In the genomic region with DNA sequence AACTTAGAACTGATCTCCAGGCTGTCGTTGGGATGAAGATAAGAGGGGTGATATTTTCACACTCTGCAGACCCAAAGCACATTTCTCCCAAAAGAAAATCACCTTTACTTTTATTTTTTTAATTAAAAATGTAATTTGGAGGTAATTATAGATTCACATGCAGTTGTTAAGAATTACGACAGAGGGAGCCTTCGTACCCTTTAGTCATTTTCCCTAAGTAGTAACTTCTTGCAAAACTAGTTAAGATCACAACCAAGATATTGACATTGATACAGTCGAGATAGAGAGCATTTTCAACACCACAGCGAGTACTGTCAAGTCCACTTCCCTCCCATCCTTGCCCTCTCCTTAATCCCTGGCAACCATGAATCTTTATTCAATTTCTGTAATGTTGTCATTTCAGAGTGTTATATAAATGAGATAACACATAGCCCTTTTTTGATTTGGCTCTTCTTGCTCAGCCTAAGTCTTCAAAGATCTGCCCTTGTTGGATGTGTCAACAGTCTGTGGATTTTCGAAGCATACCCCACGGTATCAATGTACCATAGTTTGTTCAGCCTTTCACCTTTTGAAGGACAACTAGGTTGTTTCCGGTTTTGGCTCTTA, we compare ENCODE assay signal across 10 cellular contexts. TPM values are rescaled to one million over a fixed set of nuclear protein-coding genes. Genes with fewer than 3 reads are reported as not detected.
DNase-seq lines count a peak whose midpoint lies in the region; ATAC-seq, FAIRE-seq and TF ChIP-seq lines count a peak whose summit lies in the region.
"Had no signal": no experiment of that assay in that cellular context is flagged by ENCODE, and none has a peak within 500 bp of the region (broad histone marks: within the 10 kb centered on the region; RNA-seq: fewer than 3 reads in every experiment).

No MANE protein-coding gene starts in this region.

- no peak overlapping the region for H3K14ac ChIP-seq in H1 (ENCODE audit: insufficient read length)

- no peak for TF ChIP-seq EP300 in H1 (IDR thresholded peaks at IDR 0.05; ENCODE audit: borderline replicate concordance in 1 of 2, low read depth in 2 of 2, low read length in 2 of 2)

- H3K23ac ChIP-seq in H1 (ENCODE audit: insufficient read length), result no peak overlapping the region

- H4K8ac ChIP-seq in H1 (ENCODE audit: extremely low read depth, insufficient read depth, low read length), result no peak overlapping the region

- no peak overlapping the region for H2BK15ac ChIP-seq in H1 (ENCODE audit: low read length)

- no peaks in the 10 kb centered on the region for H3K9me3 ChIP-seq in H1 (ENCODE audit: insufficient read depth in 2 of 2, low read depth in 1 of 2, low read length in 1 of 2)
- H3K9me3 ChIP-seq: spleen had no signal

- no peaks in the 10 kb centered on the region for H3K4me1 Mint-ChIP-seq in stimulated activated effector memory CD8-positive, alpha-beta T cell treated with anti-CD3 and anti-CD28 coated beads, Interleukin-12 subunit alpha, Interleukin-12 subunit beta, amount 100 ng/mL, for 72 hours
- H3K4me1 Mint-ChIP-seq in stimulated activated naive B cell treated with anti-CD40 and anti-IgM and Interleukin-4, amounts not matched to agents 10 μg/mL and 1 μg/mL and 100 μg/mL, for 72 hours, result no peaks in the 10 kb centered on the region

- no peaks in the 10 kb centered on the region for H3K9me3 Mint-ChIP-seq in stimulated activated effector memory CD8-positive, alpha-beta T cell treated with anti-CD3 and anti-CD28 coated beads, Interleukin-12 subunit alpha, Interleukin-12 subunit beta, amount 100 ng/mL, for 72 hours
- no peaks in the 10 kb centered on the region for H3K9me3 Mint-ChIP-seq in stimulated activated naive B cell treated with anti-CD40 and anti-IgM and Interleukin-4, amounts not matched to agents 10 μg/mL and 1 μg/mL and 100 μg/mL, for 72 hours

- H3K18ac ChIP-seq in H1 (ENCODE audit: extremely low read depth, low read length), result no peak overlapping the region

- POLR2A ChIA-PET in H1 (lab: Charles Lee; ENCODE audit: partially characterized antibody), result no interaction called here

- H3K27me3 ChIP-seq in H1 (replicated peaks in 1 of 4; ENCODE audit: control insufficient read depth in 3 of 4, extremely low read depth in 1 of 4, insufficient read depth in 3 of 4, low read length in 3 of 4), result 0 out of 7 replicates have a peak, but pooled peaks cover 0 to 3% (median 0%) of the 10 kb centered on the region in 4 experiments

- H3K36me3 ChIP-seq in H1 (ENCODE audit: control insufficient read depth in 2 of 4, insufficient read depth in 4 of 4, low read length in 3 of 4), result no peaks in the 10 kb centered on the region
- H3K36me3 ChIP-seq: spleen had no signal

- H3K23me2 ChIP-seq in H1 (ENCODE audit: low read depth, low read length), result no peaks in the 10 kb centered on the region

- no peak overlapping the region for H4K5ac ChIP-seq in H1 (ENCODE audit: insufficient read length, low read depth, low read length)

- no peaks in the 10 kb centered on the region for H3K36me3 Mint-ChIP-seq in stimulated activated effector memory CD8-positive, alpha-beta T cell treated with anti-CD3 and anti-CD28 coated beads, Interleukin-12 subunit alpha, Interleukin-12 subunit beta, amount 100 ng/mL, for 72 hours
- H3K36me3 Mint-ChIP-seq in stimulated activated naive B cell treated with anti-CD40 and anti-IgM and Interleukin-4, amounts not matched to agents 10 μg/mL and 1 μg/mL and 100 μg/mL, for 72 hours, result no peaks in the 10 kb centered on the region

- H3K27ac ChIP-seq in H1 (ENCODE audit: low read depth, low read length), result no peak overlapping the region
- H3K27ac ChIP-seq: spleen had no signal

- CTCF ChIA-PET in H1 (lab: Charles Lee; ENCODE audit: partially characterized antibody), result interaction anchor here (0.6 to 2.6 kb wide), 10 partner anchors 10 to 231 kb away, joined by 3 to 14 read pairs (median 4); no protein-coding TSS in a partner anchor

- no peak overlapping the region for H2BK120ac ChIP-seq in H1 (replicated peaks; ENCODE audit: low read depth, low read length)

- no peaks in the 10 kb centered on the region for H3K27me3 Mint-ChIP-seq in stimulated activated naive B cell treated with anti-CD40 and anti-IgM and Interleukin-4, amounts not matched to agents 10 μg/mL and 1 μg/mL and 100 μg/mL, for 72 hours

- H3K56ac ChIP-seq in H1 (replicated peaks; ENCODE audit: insufficient read length, low read depth, low read length), result no peak overlapping the region

- no peak overlapping the region for H3K9ac ChIP-seq in H1 (replicated peaks in 1 of 4; ENCODE audit: extremely low read depth in 1 of 4, low read depth in 3 of 4, low read length in 3 of 4)

- no peak overlapping the region for H2AFZ ChIP-seq in H1 (ENCODE audit: low read length)

- WGBS in H1 (ENCODE audit: extremely low coverage in 1 of 2, insufficient coverage in 1 of 2, insufficient read length in 1 of 2, insufficient replicate concordance in 2 of 2, low coverage in 1 of 2, low lambda C conversion rate in 2 of 2, missing lambda C conversion rate in 1 of 2), 2 experiments, result 78% methylated on average over 8 of the region's 8 CpGs; no CpG with 5 or more reads in 1 of the 2 experiments

- no peak overlapping the region for H2AK5ac ChIP-seq in H1 (ENCODE audit: low read depth, low read length)

- TF ChIP-seq POLR2A in H1 (IDR thresholded peaks at IDR 0.05; ENCODE audit: control extremely low read depth in 1 of 2, low read depth in 2 of 2, low read length in 2 of 2), result no peak

- no peak overlapping the region for H3K4me3 ChIP-seq in H1 (ENCODE audit: extremely low read depth in 1 of 4, insufficient read depth in 2 of 4, low read depth in 3 of 4, low read length in 4 of 4)
- H3K4me3 ChIP-seq: spleen had no signal

- no peaks in the 10 kb centered on the region for H3K79me1 ChIP-seq in H1 (ENCODE audit: low read depth, low read length)

- H3K79me2 ChIP-seq in H1 (ENCODE audit: control insufficient read depth in 1 of 2, insufficient read depth in 2 of 2, low read length in 2 of 2), result no peaks in the 10 kb centered on the region

- peak; percentile 38; the same call in 2 of the 3 replicates for TF ChIP-seq CTCF in GM12872 (IDR thresholded peaks at IDR 0.05; ENCODE audit: insufficient read depth, low read depth, low read length)
- TF ChIP-seq CTCF in H1 (IDR thresholded peaks at IDR 0.05; ENCODE audit: control extremely low read depth in 1 of 3, insufficient read depth in 1 of 3, low read depth in 1 of 3, low read length in 3 of 3), result peak in 2 of 3 experiments; percentile 14 to 31; a peak in 2 of 4 replicates

- FAIRE-seq in H1 (lab: Jason Lieb, UNC), result no peak

- H3K27ac Mint-ChIP-seq in stimulated activated effector memory CD8-positive, alpha-beta T cell treated with anti-CD3 and anti-CD28 coated beads, Interleukin-12 subunit alpha, Interleukin-12 subunit beta, amount 100 ng/mL, for 72 hours, result no peak overlapping the region
- no peak overlapping the region for H3K27ac Mint-ChIP-seq in stimulated activated naive B cell treated with anti-CD40 and anti-IgM and Interleukin-4, amounts not matched to agents 10 μg/mL and 1 μg/mL and 100 μg/mL, for 72 hours

- H2BK5ac ChIP-seq in H1 (ENCODE audit: low read depth, low read length), result no peak overlapping the region

- H3K4me3 Mint-ChIP-seq in stimulated activated effector memory CD8-positive, alpha-beta T cell treated with anti-CD3 and anti-CD28 coated beads, Interleukin-12 subunit alpha, Interleukin-12 subunit beta, amount 100 ng/mL, for 72 hours, result no peak overlapping the region
- H3K4me3 Mint-ChIP-seq in stimulated activated naive B cell treated with anti-CD40 and anti-IgM and Interleukin-4, amounts not matched to agents 10 μg/mL and 1 μg/mL and 100 μg/mL, for 72 hours, result no peak overlapping the region

- DNase-seq in NCI-H460 (ENCODE audit: extremely low read depth, low read depth) (peak; percentile 9), H1 (ENCODE audit: low read depth in 1 of 2, low spot score in 2 of 2) (no peak), renal cortical epithelial cell (ENCODE audit: low read depth) (peak; percentile 28), Ammon's horn (ENCODE audit: low spot score) (no peak)
- DNase-seq in stimulated activated effector memory CD8-positive, alpha-beta T cell treated with anti-CD3 and anti-CD28 coated beads, Interleukin-12 subunit alpha, Interleukin-12 subunit beta, amount 100 ng/mL, for 72 hours (ENCODE audit: low spot score in 2 of 2), result no peak
- DNase-seq in stimulated activated naive B cell treated with anti-CD40 and anti-IgM and Interleukin-4, amounts not matched to agents 10 μg/mL and 1 μg/mL and 100 μg/mL, for 72 hours, result no peak
- DNase-seq: foreskin melanocyte, NCI-H1105, spleen had no signal

- H4K20me1 ChIP-seq in H1 (replicated peaks in 1 of 2; ENCODE audit: control insufficient read depth in 1 of 2, insufficient read depth in 2 of 2, low read length in 2 of 2), result no peaks in the 10 kb centered on the region

- no peak overlapping the region for H2BK12ac ChIP-seq in H1 (ENCODE audit: low read depth, low read length)

- H3K4ac ChIP-seq in H1 (replicated peaks; ENCODE audit: insufficient read length, low read depth, low read length), result no peak overlapping the region

- ATAC-seq in stimulated activated effector memory CD8-positive, alpha-beta T cell treated with anti-CD3 and anti-CD28 coated beads, Interleukin-12 subunit alpha, Interleukin-12 subunit beta, amount 100 ng/mL, for 72 hours, result no peak
- no peak for ATAC-seq in stimulated activated naive B cell treated with anti-CD40 and anti-IgM and Interleukin-4, amounts not matched to agents 10 μg/mL and 1 μg/mL and 100 μg/mL, for 72 hours (replicated peaks)

- no peaks in the 10 kb centered on the region for H3K4me1 ChIP-seq in H1 (replicated peaks in 1 of 4; ENCODE audit: control insufficient read depth in 3 of 4, insufficient read depth in 4 of 4, low read length in 3 of 4)
- H3K4me1 ChIP-seq: spleen had no signal

- no peak overlapping the region for H4K91ac ChIP-seq in H1 (replicated peaks; ENCODE audit: insufficient read length, low read length)

- peak; percentile 30 to 35; a peak in 2 of 4 replicates for TF ChIP-seq RAD21 in H1 (IDR thresholded peaks at IDR 0.05 in 1 of 2, conservative IDR thresholded peaks at IDR 0.05 in 1 of 2; ENCODE audit: low read depth in 2 of 2, low read length in 2 of 2)

- H3K4me2 ChIP-seq in H1 (ENCODE audit: insufficient read depth in 1 of 2, low read depth in 2 of 2, low read length in 2 of 2), result no peak overlapping the region

- no peak overlapping the region for H2BK20ac ChIP-seq in H1 (ENCODE audit: low read length)

RNA-seq across cellular contexts. Expression of a gene that starts 39.6 kb away (rescaled TPM):
- total RNA-seq in NCI-H460 (2014; rRNA removed; shearing (Covaris generic)), result 0.03 and 0.05 TPM in 2 replicates
- not detected in 2 replicates for polyA plus RNA-seq in NCI-H460 (2014; cell fraction: nucleus; rRNA removed)
- 0.24 and 0.27 TPM in 2 replicates for total RNA-seq in H1 (2021; fragmentation: NEBNext Ultra II Directional; extraction: Animal tissue kit (Norgen Biotek cat#: 25700))
- 0.02 and 0.09 TPM in 2 replicates for polyA plus RNA-seq in H1 (2011; rRNA removed)
- 0.05 TPM for polyA plus RNA-seq in H1 (2011; cell fraction: cytosol; rRNA removed)
- polyA plus RNA-seq in H1 (2011; cell fraction: nucleus; rRNA removed), result 0.10 TPM
- 0.03 to 0.09 TPM (median 0.06 TPM) in 4 replicates for polyA plus RNA-seq in H1 (2012, experiment 1 of 2)
- not detected for polyA plus RNA-seq in H1 (2012, experiment 2 of 2)
- polyA plus RNA-seq in H1 (2013, experiment 1 of 2), result 0.02 TPM
- 0.06 TPM for polyA plus RNA-seq in H1 (2013, experiment 2 of 2)
- 0.10 and 0.16 TPM in 2 replicates for polyA minus RNA-seq in H1 (2011; rRNA and poly(A)+ RNA removed)
- polyA minus RNA-seq in H1 (2011; cell fraction: cytosol; rRNA and poly(A)+ RNA removed), result not detected
- 0.20 TPM for polyA minus RNA-seq in H1 (2011; cell fraction: nucleus; rRNA and poly(A)+ RNA removed)
- total RNA-seq in renal cortical epithelial cell, result 0.10 and 0.35 TPM in 2 replicates

Comparison
In these comparisons a context has a peak if more than half of its experiments do, and no peak if none do; other contexts are left out.
1. DNase-seq: peak in NCI-H460 (single experiment) and renal cortical epithelial cell (single experiment); none in H1 (0 of 2), stimulated activated effector memory CD8-positive, alpha-beta T cell treated with anti-CD3 and anti-CD28 coated beads, Interleukin-12 subunit alpha, Interleukin-12 subunit beta, amount 100 ng/mL, for 72 hours (0 of 2), stimulated activated naive B cell treated with anti-CD40 and anti-IgM and Interleukin-4, amounts not matched to agents 10 μg/mL and 1 μg/mL and 100 μg/mL, for 72 hours (single experiment) and Ammon's horn (single experiment).